18 cellular contexts compared by ENCODE assay signal in the genomic region with DNA sequence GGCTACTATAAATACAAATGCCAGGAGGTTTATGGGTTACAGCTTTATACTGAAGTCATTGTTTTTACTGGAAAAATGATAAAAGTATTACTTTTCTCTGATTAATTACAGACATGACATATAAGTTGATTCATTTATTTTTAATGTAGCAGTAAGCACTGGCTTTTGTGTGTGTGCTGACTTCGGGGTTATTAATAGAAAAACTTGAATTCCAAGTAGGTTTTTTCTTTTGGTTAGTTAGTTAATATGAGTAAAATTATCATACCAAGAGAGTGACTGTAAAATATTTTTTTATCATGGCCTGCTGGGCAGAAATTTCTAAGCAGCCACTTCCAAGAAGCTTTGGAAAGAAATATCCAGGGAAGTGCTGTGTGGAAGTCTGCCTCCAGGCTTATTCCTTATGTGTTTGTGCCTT. TPM values are rescaled to one million over a fixed set of nuclear protein-coding genes. Genes with fewer than 3 reads are reported as not detected.
DNase-seq lines count a peak whose midpoint lies in the region; ATAC-seq, FAIRE-seq and TF ChIP-seq lines count a peak whose summit lies in the region.
"Had no signal": no experiment of that assay in that cellular context is flagged by ENCODE, and none has a peak within 500 bp of the region (broad histone marks: within the 10 kb centered on the region; RNA-seq: fewer than 3 reads in every experiment).

No MANE protein-coding gene starts in this region.

- H3K4me3 ChIP-seq in ascending aorta (no peak overlapping the region), rectal smooth muscle tissue (ENCODE audit: low read length) (no peak overlapping the region)

- TF ChIP-seq POLR2A in GM12891 (IDR thresholded peaks at IDR 0.05; ENCODE audit: low read depth, low read length), result no peak

- H3K4me1 ChIP-seq in ascending aorta (peaks cover 5 to 32% of the 10 kb centered on the region in 2 donors), rectal smooth muscle tissue (ENCODE audit: control insufficient read depth, insufficient read depth, low read length) (peaks cover 3% of the 10 kb centered on the region)

- H3K9ac ChIP-seq in rectal smooth muscle tissue (ENCODE audit: low read length), result no peak overlapping the region

- FAIRE-seq in GM12891 (lab: Jason Lieb, UNC), result no peak
- FAIRE-seq: bronchial epithelial cell had no signal

- TF ChIP-seq CTCF in ascending aorta (IDR thresholded peaks at IDR 0.05), result no peak

- H3K36me3 ChIP-seq in ascending aorta (peaks cover under 1 to 3% of the 10 kb centered on the region in 2 donors), rectal smooth muscle tissue (ENCODE audit: control insufficient read depth, insufficient read depth, low read length) (no peaks in the 10 kb centered on the region)

- H3K27ac ChIP-seq in ascending aorta (peak overlapping the region; percentile 57 to 80), rectal smooth muscle tissue (ENCODE audit: low read depth, low read length) (peak overlapping the region; percentile 39)

- peak; percentile 45 for DNase-seq in AG20443 (ENCODE audit: low spot score)
- no peak for DNase-seq in ascending aorta (ENCODE audit: low spot score in 2 of 2)
- DNase-seq in foreskin melanocyte, result peak; percentile 60
- DNase-seq in NCI-H2171 (lab: John Stamatoyannopoulos, UW), result no peak
- DNase-seq in GM12891 (ENCODE audit: insufficient read length, low spot score), result no peak
- DNase-seq: activated CD4-positive, alpha-beta T cell treated with anti-CD3 and anti-CD28 coated beads, Interleukin-2, amount 10 ng/mL, durations not matched to agents 7 days and 5 days; activated naive CD4-positive, alpha-beta T cell treated with anti-CD3 and anti-CD28 coated beads, Interleukin-2, amount 50 U/mL, for 16 hours; BE2C; effector CD4-positive, alpha-beta T cell; mammary epithelial cell; MV-4-11; NCI-H2081 treated with DMSO at 0.1 percent for 48 hours; NCI-H526 treated with DMSO at 0.1 percent for 48 hours; nephron progenitor cell had no signal

- ATAC-seq in HG03439 (IDR thresholded peaks at IDR 0.05; ENCODE audit: unreplicated experiment), result no peak
- no peak for ATAC-seq in GM21528 (IDR thresholded peaks at IDR 0.05; ENCODE audit: low FRiP score, unreplicated experiment)

- intact Hi-C loops in ascending aorta (cut with DNase I), result loop anchor here (5.0 kb wide), 3 partner anchors 42 to 78 kb away; a partner anchor contains a TSS

- H3K27me3 ChIP-seq in ascending aorta (no peaks in the 10 kb centered on the region), rectal smooth muscle tissue (ENCODE audit: control insufficient read depth, insufficient read depth, low read length) (no peaks in the 10 kb centered on the region)
- H3K27me3 ChIP-seq: BE2C had no signal

- no peaks in the 10 kb centered on the region for H3K9me3 ChIP-seq in ascending aorta
- H3K9me3 ChIP-seq: BE2C had no signal

TF ChIP-seq in GM12891, 5 proteins besides CTCF, POLR2A, EP300 and RAD21:
- TF ChIP-seq SPI1 (IDR thresholded peaks at IDR 0.05; ENCODE audit: low read depth, low read length) (no peak), POLR2AphosphoS5 (IDR thresholded peaks at IDR 0.05; ENCODE audit: low read depth, low read length) (no peak), PAX5 (IDR thresholded peaks at IDR 0.05; ENCODE audit: insufficient read depth, low read length, severe bottlenecking) (no peak), POU2F2 (IDR thresholded peaks at IDR 0.05; ENCODE audit: low read depth, low read length) (no peak), TAF1 (IDR thresholded peaks at IDR 0.05; ENCODE audit: low read depth, low read length) (no peak)

RNA-seq across cellular contexts. Expression of a gene that starts 56.4 kb away (rescaled TPM):
- total RNA-seq in ascending aorta, result 12.0 TPM
- polyA plus RNA-seq in GM12891 (2012; ENCODE audit: low read depth, missing spikeins), result 5.7 TPM

Comparison
In these comparisons a context has a peak if more than half of its experiments do, and no peak if none do; other contexts are left out.
1. DNase-seq: peak in AG20443 (single experiment) and foreskin melanocyte (single experiment); none in ascending aorta (0 of 2), NCI-H2171 (single experiment) and GM12891 (single experiment).